1 cellular context compared by ENCODE assay signal in the genomic region with DNA sequence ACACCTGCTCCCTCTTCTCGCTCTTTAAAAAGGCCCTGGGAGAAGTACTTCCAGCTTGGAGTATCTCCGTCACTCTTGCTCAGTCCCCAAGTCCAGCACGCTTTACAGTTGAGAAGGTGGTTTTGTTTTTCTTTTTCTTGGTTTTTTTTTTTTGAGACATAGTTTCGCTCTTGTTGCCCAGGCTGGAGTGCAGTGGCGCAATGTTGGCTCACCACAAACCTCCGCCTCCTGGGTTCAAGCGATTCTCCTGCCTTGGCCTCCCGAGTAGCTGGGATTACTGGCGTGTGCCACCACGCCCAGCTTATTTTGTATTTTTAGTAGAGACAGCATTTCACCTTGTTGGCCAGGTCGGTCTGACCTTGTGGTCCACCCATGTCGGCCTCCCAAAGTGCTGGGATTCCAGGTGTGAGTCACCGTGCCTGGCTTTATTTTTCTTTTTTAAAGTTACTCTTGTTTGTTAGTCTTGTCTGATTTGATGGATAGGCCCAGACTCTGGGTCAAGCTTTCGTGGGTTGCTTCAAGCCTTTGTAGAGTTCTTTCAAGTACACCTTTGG.
TF ChIP-seq lines count a peak whose summit lies in the region.

No MANE protein-coding gene starts in this region.

TF ChIP-seq in HepG2, 621 proteins besides CTCF, POLR2A, EP300 and RAD21:
- TF ChIP-seq, protein P1, sequence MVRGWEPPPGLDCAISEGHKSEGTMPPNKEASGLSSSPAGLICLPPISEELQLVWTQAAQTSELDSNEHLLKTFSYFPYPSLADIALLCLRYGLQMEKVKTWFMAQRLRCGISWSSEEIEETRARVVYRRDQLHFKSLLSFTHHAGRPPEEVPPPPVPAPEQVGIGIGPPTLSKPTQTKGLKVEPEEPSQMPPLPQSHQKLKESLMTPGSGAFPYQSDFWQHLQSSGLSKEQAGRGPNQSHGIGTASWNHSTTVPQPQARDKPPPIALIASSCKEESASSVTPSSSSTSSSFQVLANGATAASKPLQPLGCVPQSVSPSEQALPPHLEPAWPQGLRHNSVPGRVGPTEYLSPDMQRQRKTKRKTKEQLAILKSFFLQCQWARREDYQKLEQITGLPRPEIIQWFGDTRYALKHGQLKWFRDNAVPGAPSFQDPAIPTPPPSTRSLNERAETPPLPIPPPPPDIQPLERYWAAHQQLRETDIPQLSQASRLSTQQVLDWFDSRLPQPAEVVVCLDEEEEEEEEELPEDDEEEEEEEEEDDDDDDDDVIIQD (CRISPR knock-in tag; IDR thresholded peaks at IDR 0.05; ENCODE audit: low read depth) = no peak
- TF ChIP-seq TCF7 (IDR thresholded peaks at IDR 0.05; ENCODE audit: low read depth) (peak; percentile 35; the same call in 1 of the 2 replicates), ZNF333 (CRISPR knock-in tag; IDR thresholded peaks at IDR 0.05; ENCODE audit: borderline replicate concordance) (no peak), JUND (CRISPR knock-in tag; IDR thresholded peaks at IDR 0.05) (no peak), NKX3-1 (CRISPR knock-in tag; IDR thresholded peaks at IDR 0.05) (no peak), SOX6 (IDR thresholded peaks at IDR 0.05) (no peak), SOX6 (CRISPR knock-in tag; IDR thresholded peaks at IDR 0.05) (no peak), ZNF460 (CRISPR knock-in tag; IDR thresholded peaks at IDR 0.05; ENCODE audit: borderline replicate concordance) (peak; percentile 54; the same call in 1 of the 2 replicates), JDP2 (CRISPR knock-in tag; IDR thresholded peaks at IDR 0.05; ENCODE audit: borderline replicate concordance) (no peak), ZNF235 (CRISPR knock-in tag; IDR thresholded peaks at IDR 0.05; ENCODE audit: borderline replicate concordance) (no peak), HNRNPH1 (optimal IDR thresholded peaks at IDR 0.05; ENCODE audit: low read depth, low read length) (no peak), MXD4 (CRISPR knock-in tag; IDR thresholded peaks at IDR 0.05) (no peak), PHF21A (CRISPR knock-in tag; IDR thresholded peaks at IDR 0.05) (no peak), RARA (CRISPR knock-in tag; IDR thresholded peaks at IDR 0.05) (peak; percentile 59; the same call in 1 of the 2 replicates), HOXD1 (CRISPR knock-in tag; IDR thresholded peaks at IDR 0.05) (0 out of 2 replicates have a peak, but pooled peaks have one; percentile 23), ZNF652 (CRISPR knock-in tag; IDR thresholded peaks at IDR 0.05; ENCODE audit: borderline replicate concordance, low read depth) (no peak), FOSL2 (CRISPR knock-in tag; IDR thresholded peaks at IDR 0.05) (peak; percentile 79), XRCC5 (optimal IDR thresholded peaks at IDR 0.05; ENCODE audit: low read length) (no peak), SAFB2 (CRISPR knock-in tag; IDR thresholded peaks at IDR 0.05; ENCODE audit: borderline replicate concordance, low read depth) (no peak), NR2C2 (CRISPR knock-in tag; IDR thresholded peaks at IDR 0.05; ENCODE audit: borderline replicate concordance) (no peak)
- TF ChIP-seq, protein P2, sequence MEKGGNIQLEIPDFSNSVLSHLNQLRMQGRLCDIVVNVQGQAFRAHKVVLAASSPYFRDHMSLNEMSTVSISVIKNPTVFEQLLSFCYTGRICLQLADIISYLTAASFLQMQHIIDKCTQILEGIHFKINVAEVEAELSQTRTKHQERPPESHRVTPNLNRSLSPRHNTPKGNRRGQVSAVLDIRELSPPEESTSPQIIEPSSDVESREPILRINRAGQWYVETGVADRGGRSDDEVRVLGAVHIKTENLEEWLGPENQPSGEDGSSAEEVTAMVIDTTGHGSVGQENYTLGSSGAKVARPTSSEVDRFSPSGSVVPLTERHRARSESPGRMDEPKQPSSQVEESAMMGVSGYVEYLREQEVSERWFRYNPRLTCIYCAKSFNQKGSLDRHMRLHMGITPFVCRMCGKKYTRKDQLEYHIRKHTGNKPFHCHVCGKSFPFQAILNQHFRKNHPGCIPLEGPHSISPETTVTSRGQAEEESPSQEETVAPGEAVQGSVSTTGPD (CRISPR knock-in tag; IDR thresholded peaks at IDR 0.05) = no peak
- TF ChIP-seq, protein P3, sequence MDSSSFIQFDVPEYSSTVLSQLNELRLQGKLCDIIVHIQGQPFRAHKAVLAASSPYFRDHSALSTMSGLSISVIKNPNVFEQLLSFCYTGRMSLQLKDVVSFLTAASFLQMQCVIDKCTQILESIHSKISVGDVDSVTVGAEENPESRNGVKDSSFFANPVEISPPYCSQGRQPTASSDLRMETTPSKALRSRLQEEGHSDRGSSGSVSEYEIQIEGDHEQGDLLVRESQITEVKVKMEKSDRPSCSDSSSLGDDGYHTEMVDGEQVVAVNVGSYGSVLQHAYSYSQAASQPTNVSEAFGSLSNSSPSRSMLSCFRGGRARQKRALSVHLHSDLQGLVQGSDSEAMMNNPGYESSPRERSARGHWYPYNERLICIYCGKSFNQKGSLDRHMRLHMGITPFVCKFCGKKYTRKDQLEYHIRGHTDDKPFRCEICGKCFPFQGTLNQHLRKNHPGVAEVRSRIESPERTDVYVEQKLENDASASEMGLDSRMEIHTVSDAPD (CRISPR knock-in tag; IDR thresholded peaks at IDR 0.05) = no peak
- TF ChIP-seq, protein P4, sequence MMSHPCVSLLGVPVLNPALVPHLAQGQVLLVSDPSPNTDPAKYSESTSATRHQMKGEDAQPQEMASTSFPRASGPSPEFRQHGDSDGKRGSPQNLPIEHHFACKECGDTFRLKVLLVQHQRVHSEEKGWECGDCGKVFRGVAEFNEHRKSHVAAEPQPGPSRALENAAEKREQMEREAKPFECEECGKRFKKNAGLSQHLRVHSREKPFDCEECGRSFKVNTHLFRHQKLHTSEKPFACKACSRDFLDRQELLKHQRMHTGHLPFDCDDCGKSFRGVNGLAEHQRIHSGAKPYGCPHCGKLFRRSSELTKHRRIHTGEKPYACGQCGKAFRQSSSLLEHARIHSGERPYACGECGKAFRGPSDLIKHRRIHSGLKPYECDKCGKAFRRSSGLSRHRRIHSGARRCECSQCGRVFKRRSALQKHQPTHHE (CRISPR knock-in tag; IDR thresholded peaks at IDR 0.05; ENCODE audit: borderline replicate concordance) = no peak
TF ChIP-seq in HepG2: peak in this region for 5.
